In the genomic region with DNA sequence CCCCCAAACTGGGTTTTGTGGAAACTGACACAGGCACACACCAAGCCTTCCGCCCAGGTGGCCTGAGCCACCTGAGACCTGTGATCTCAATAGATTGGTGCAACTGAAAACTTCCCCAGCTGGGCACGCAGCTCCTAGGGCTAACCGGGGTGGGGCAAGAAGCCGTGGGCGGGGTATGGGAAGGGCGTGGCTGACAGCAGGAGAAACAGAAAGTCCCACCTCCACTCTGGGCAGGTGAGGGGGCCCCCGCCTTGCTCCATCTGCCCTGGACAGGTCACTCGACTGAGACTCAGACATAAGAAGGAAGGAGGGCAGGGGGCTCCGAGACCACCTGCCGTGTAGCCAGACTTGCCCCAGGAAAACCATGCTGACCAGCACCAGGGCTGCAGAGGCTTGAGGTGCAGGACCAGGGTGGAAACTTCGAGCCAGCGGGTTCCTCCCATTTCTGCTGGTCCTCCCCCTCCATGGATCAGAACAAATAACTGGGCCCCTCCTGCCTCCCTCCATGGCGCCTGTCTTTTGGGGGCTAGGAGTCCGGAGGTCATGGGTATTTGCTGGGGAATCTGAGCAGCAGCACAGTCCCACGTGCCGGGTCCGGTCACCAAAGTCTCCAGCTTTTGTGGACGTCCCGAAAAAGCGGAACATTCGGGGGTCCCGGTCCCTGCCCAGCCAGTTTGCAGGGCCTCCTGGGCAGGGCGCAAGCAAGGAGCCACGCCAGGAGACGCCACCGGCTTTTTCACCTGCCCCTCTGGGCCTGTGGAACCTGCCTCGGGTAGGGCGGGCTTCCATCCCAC, we compare ENCODE assay signal across 8 cellular contexts. TPM values are rescaled to one million over a fixed set of nuclear protein-coding genes. Genes with fewer than 3 reads are reported as not detected.
A peak's percentile ranks its signal among the peaks of the same experiment; 100 is the strongest.
DNase-seq lines count a peak whose midpoint lies in the region; ATAC-seq and TF ChIP-seq lines count a peak whose summit lies in the region.

No MANE protein-coding gene starts in this region.

- TF ChIP-seq CTCF in astrocyte of the spinal cord (IDR thresholded peaks at IDR 0.05; ENCODE audit: low read depth, low read length) = no peak
- no peak for TF ChIP-seq CTCF in spleen (IDR thresholded peaks at IDR 0.05 in 8 of 11, conservative IDR thresholded peaks at IDR 0.05 in 3 of 11)

- ATAC-seq in T-cell (replicated peaks in 1 of 4) (peak; percentile 52 to 69 (median 62)), GM18517 (IDR thresholded peaks at IDR 0.05; ENCODE audit: unreplicated experiment) (no peak)

- H3K27ac Mint-ChIP-seq in T-cell (peak overlapping the region; percentile 61 to 71), immature natural killer cell (peak overlapping the region in 1 of 6 donors; percentile 66)

- peaks cover 11 to 19% (median 14%) of the 10 kb centered on the region in 3 donors for H3K4me1 Mint-ChIP-seq in T-cell
- H3K4me1 Mint-ChIP-seq in immature natural killer cell = peaks cover 6 to 10% of the 10 kb centered on the region in 2 donors

- 1 to 5% (median 2%) methylated on average over 16 to 28 of the region's 28 CpGs for WGBS in spleen, 5 donors

- H3K27me3 ChIP-seq in spleen (replicated peaks in 1 of 7) = peaks cover 0 to 27% (median 3%) of the 10 kb centered on the region in 7 donors

- peak overlapping the region; percentile 53 to 97 (median 95) for H3K27ac ChIP-seq in spleen

- DNase-seq in AML-193 (lab: John Stamatoyannopoulos, UW) (peak; percentile 56 to 62), HPDE6-E6E7 (ENCODE audit: extremely low spot score) (peak; percentile 94), T-cell (peak; percentile 19 to 70 (median 48)), astrocyte of the spinal cord (ENCODE audit: low read depth, low spot score) (no peak), immature natural killer cell (peak in 2 of 3 donors; percentile 14 to 21), spleen (peak; percentile 96), globus pallidus (ENCODE audit: low spot score) (no peak)

- H3K4me3 ChIP-seq in astrocyte of the spinal cord (ENCODE audit: low read depth, low read length) = peak overlapping the region; percentile 87
- peak overlapping the region; percentile 56 to 86 (median 70) for H3K4me3 ChIP-seq in spleen

- H3K36me3 ChIP-seq in spleen = peaks cover 0 to 11% (median 0%) of the 10 kb centered on the region in 6 donors

- H3K27me3 Mint-ChIP-seq in T-cell (peaks cover 4 to 15% of the 10 kb centered on the region in 2 donors), immature natural killer cell (ENCODE audit: low read depth in 3 of 3) (peaks cover 7 to 30% (median 21%) of the 10 kb centered on the region in 3 donors)

- POLR2A ChIA-PET in T-cell (lab: Charles Lee) = no interaction called here

- H3K36me3 Mint-ChIP-seq in T-cell (no peaks in the 10 kb centered on the region), immature natural killer cell (no peaks in the 10 kb centered on the region)

- no peaks in the 10 kb centered on the region for H3K9me3 Mint-ChIP-seq in T-cell
- no peaks in the 10 kb centered on the region for H3K9me3 Mint-ChIP-seq in immature natural killer cell

- peak overlapping the region; percentile 78 to 81 (median 79) for H3K4me3 Mint-ChIP-seq in T-cell
- H3K4me3 Mint-ChIP-seq in immature natural killer cell = peak overlapping the region; percentile 40 to 71 (median 49)

- no peaks in the 10 kb centered on the region for H3K9me3 ChIP-seq in spleen

- in situ Hi-C loops in astrocyte of the spinal cord (cut with HindIII; ENCODE audit: low sequenced_read_pairs) = no loop called here

- H3K4me1 ChIP-seq in spleen = peaks cover 21 to 72% (median 63%) of the 10 kb centered on the region in 6 donors

- no peak for TF ChIP-seq POLR2A in spleen (IDR thresholded peaks at IDR 0.05)

- intact Hi-C loops in spleen (cut with DNase I; ENCODE audit: low total_unique reads) = loop anchor here (10.0 kb wide), 1 partner anchor 49 kb away; no protein-coding TSS in a partner anchor

- CTCF ChIA-PET in T-cell (lab: Charles Lee) = interaction anchor here (0.6 to 0.9 kb wide), 2 partner anchors 58 to 69 kb away, joined by 4 to 6 read pairs; no protein-coding TSS in a partner anchor

RNA-seq across cellular contexts. Expression of gene TIMP2, which starts 1.3 kb away (rescaled TPM):
- total RNA-seq in T-cell (1 to 10 TPM; 5.1 to 6.7 (median 6.5) TPM), spleen (100 to 1,000 TPM; 164 to 333 (median 198) TPM)
- polyA plus RNA-seq in immature natural killer cell (under 1 TPM; 0.07 to 0.26 (median 0.16) TPM), spleen (10 to 100 TPM; 16.3 to 42.2 (median 26.9) TPM)

RNA-seq across cellular contexts. Expression of gene CEP295NL, which starts 20.9 kb away (rescaled TPM):
- total RNA-seq in T-cell = 1 to 10 TPM in 2 of 5 donors, under 1 TPM in 3; 0.28 to 3.1 (median 0.41) TPM
- not detected for polyA plus RNA-seq in immature natural killer cell
- total RNA-seq in spleen = 10 to 100 TPM in 3 of 7 donors, 1 to 10 TPM in 4; 5.7 to 19.3 (median 9.9) TPM
- polyA plus RNA-seq in spleen = 1 to 10 TPM in 1 of 3 donors, under 1 TPM in 2; 0.03 to 3.0 (median 0.09) TPM

RNA-seq across cellular contexts. Expression of gene LGALS3BP, which starts 55.9 kb away (rescaled TPM):
- 10 to 100 TPM; 28.2 to 80.7 (median 51.6) TPM for total RNA-seq in T-cell
- 10 to 100 TPM in 1 of 3 donors, 1 to 10 TPM in 2; 3.4 to 10.2 (median 3.6) TPM for polyA plus RNA-seq in immature natural killer cell
- 100 to 1,000 TPM in 5 of 7 donors, 10 to 100 TPM in 2; 85.7 to 188 (median 108) TPM for total RNA-seq in spleen
- polyA plus RNA-seq in spleen = 10 to 100 TPM; 33.6 to 58.7 (median 38.3) TPM

Comparison
In these comparisons a context has a peak if more than half of its experiments do, and no peak if none do; other contexts are left out.
1. DNase-seq: peak in AML-193 (2 of 2), HPDE6-E6E7 (single experiment), T-cell (34 of 34), immature natural killer cell (2 of 3) and spleen (single experiment); none in astrocyte of the spinal cord (single experiment) and globus pallidus (single experiment).
2. RNA of gene TIMP2, which starts 1.3 kb away (total RNA-seq): 164 to 333 TPM in spleen; 5.1 to 6.7 TPM in T-cell; every median in the first group is over 10 times any median in the second.